In genomic region chr6:168950500-168951223, GRCh38 we compare ENCODE assay signal across 13 cellular contexts.
DNase-seq lines count a peak whose midpoint lies in the region; ATAC-seq and TF ChIP-seq lines count a peak whose summit lies in the region.
"Had no signal": no experiment of that assay in that cellular context is flagged by ENCODE, and none has a peak within 500 bp of the region (broad histone marks: within the 10 kb centered on the region; RNA-seq: fewer than 3 reads in every experiment).

No MANE protein-coding gene starts in this region.

- no peaks in the 10 kb centered on the region for H3K9me3 Mint-ChIP-seq in neural progenitor cell

- peak overlapping the region; percentile 90 for H2AFZ ChIP-seq in neural progenitor cell (replicated peaks)
- H2AFZ ChIP-seq: parathyroid adenoma had no signal

- no peak for TF ChIP-seq EP300 in gastroesophageal sphincter (IDR thresholded peaks at IDR 0.05)
- no peak for TF ChIP-seq EP300 in suprapubic skin (IDR thresholded peaks at IDR 0.05)

- in situ Hi-C loops in Panc1 (cut with HindIII; ENCODE audit: low pct_unique_long_range_greater_than_20kb, low sequenced_read_pairs), result no loop called here

- H3K27me3 ChIP-seq in Panc1 (ENCODE audit: control insufficient read depth, insufficient read depth, low read length) (peaks cover 20% of the 10 kb centered on the region), gastroesophageal sphincter (no peaks in the 10 kb centered on the region), neural progenitor cell (no peaks in the 10 kb centered on the region), suprapubic skin (no peaks in the 10 kb centered on the region)

- TF ChIP-seq CTCF in Panc1 (IDR thresholded peaks at IDR 0.05), result no peak
- no peak for TF ChIP-seq CTCF in gastroesophageal sphincter (IDR thresholded peaks at IDR 0.05)
- no peak for TF ChIP-seq CTCF in neural progenitor cell (IDR thresholded peaks at IDR 0.05)
- TF ChIP-seq CTCF in suprapubic skin (IDR thresholded peaks at IDR 0.05), result no peak

- WGBS in gastroesophageal sphincter (ENCODE audit: low coverage in 1 of 2), 2 donors, result 8 to 40% methylated on average over 1 to 2 of the region's 19 CpGs
- WGBS in suprapubic skin, result 62% methylated on average over 19 of the region's 19 CpGs

- ATAC-seq in Panc1 (peak; percentile 45), gastroesophageal sphincter (peak; percentile 41), HG02973 (IDR thresholded peaks at IDR 0.05; ENCODE audit: unreplicated experiment) (no peak), GM18867 (IDR thresholded peaks at IDR 0.05; ENCODE audit: unreplicated experiment) (no peak), GM18498 (IDR thresholded peaks at IDR 0.05; ENCODE audit: unreplicated experiment) (no peak)

- intact Hi-C loops in Panc1 (cut with micrococcal nuclease; ENCODE audit: unreplicated experiment), result loop anchor here (10.0 kb wide), 1 partner anchor 374 kb away; no protein-coding TSS in a partner anchor

- H3K4me3 Mint-ChIP-seq in neural progenitor cell, result no peak overlapping the region
- H3K4me3 Mint-ChIP-seq: mesothelial cell of epicardium had no signal

- H3K4me1 Mint-ChIP-seq in neural progenitor cell, result no peaks in the 10 kb centered on the region

- H3K4me3 ChIP-seq in Panc1 (ENCODE audit: low read depth in 2 of 2, low read length in 2 of 2) (no peak overlapping the region), gastroesophageal sphincter (no peak overlapping the region), neural progenitor cell (no peak overlapping the region), suprapubic skin (no peak overlapping the region)

- no peak for DNase-seq in Panc1 (ENCODE audit: low read depth, low spot score)
- no peak for DNase-seq in neural progenitor cell (ENCODE audit: low spot score)
- no peak for DNase-seq in suprapubic skin (ENCODE audit: low spot score in 2 of 2)
- no peak for DNase-seq in hepatic stellate cell (ENCODE audit: low spot score)
- DNase-seq: activated effector memory CD4-positive, alpha-beta T cell treated with anti-CD3 and anti-CD28 coated beads, Interleukin-2, amount 50 U/mL, for 16 hours; SHP77 treated with DMSO at 0.1 percent for 48 hours; T-helper 2 cell had no signal

- BruUV-seq in Panc1 (replicated peaks; lab: Mats Ljungman, UMichigan), result no TSS peak

- H3K79me2 ChIP-seq in neural progenitor cell (ENCODE audit: low read depth), result no peaks in the 10 kb centered on the region
- H3K79me2 ChIP-seq: parathyroid adenoma had no signal

- H3K4me1 ChIP-seq in Panc1 (ENCODE audit: control insufficient read depth, insufficient read depth, low read length) (no peaks in the 10 kb centered on the region), gastroesophageal sphincter (peaks cover 5 to 44% (median 7%) of the 10 kb centered on the region in 3 donors), neural progenitor cell (no peaks in the 10 kb centered on the region), suprapubic skin (peaks cover 13% of the 10 kb centered on the region)
- H3K4me1 ChIP-seq: parathyroid adenoma had no signal

- TF ChIP-seq POLR2A in gastroesophageal sphincter (IDR thresholded peaks at IDR 0.05), result no peak
- TF ChIP-seq POLR2A in suprapubic skin (IDR thresholded peaks at IDR 0.05), result no peak

- H3K27me3 Mint-ChIP-seq in neural progenitor cell (ENCODE audit: insufficient read depth, low read depth), result no peaks in the 10 kb centered on the region

- POLR2A ChIA-PET in Panc1 (lab: Charles Lee), result no interaction called here

- no peaks in the 10 kb centered on the region for H4K20me1 ChIP-seq in neural progenitor cell (ENCODE audit: low read depth)

- CTCF ChIA-PET in Panc1 (lab: Charles Lee), result no interaction called here

- H3K27ac ChIP-seq in Panc1 (ENCODE audit: low read length), result no peak overlapping the region
- peak overlapping the region; percentile 46 to 61 (median 54) for H3K27ac ChIP-seq in gastroesophageal sphincter
- H3K27ac ChIP-seq in neural progenitor cell, result no peak overlapping the region
- H3K27ac ChIP-seq in suprapubic skin, result peak overlapping the region; percentile 30
- H3K27ac ChIP-seq: parathyroid adenoma had no signal

- H3K36me3 Mint-ChIP-seq in neural progenitor cell, result no peaks in the 10 kb centered on the region
- H3K36me3 Mint-ChIP-seq: mesothelial cell of epicardium had no signal

- no peak overlapping the region for H3K9ac ChIP-seq in neural progenitor cell
- H3K9ac ChIP-seq: parathyroid adenoma had no signal

- H3K27ac Mint-ChIP-seq in neural progenitor cell, result no peak overlapping the region
- H3K27ac Mint-ChIP-seq: mesothelial cell of epicardium had no signal

- H3K36me3 ChIP-seq in Panc1 (ENCODE audit: control insufficient read depth, insufficient read depth, low read length) (no peaks in the 10 kb centered on the region), gastroesophageal sphincter (no peaks in the 10 kb centered on the region), neural progenitor cell (no peaks in the 10 kb centered on the region), suprapubic skin (no peaks in the 10 kb centered on the region)

- no peaks in the 10 kb centered on the region for H3K9me3 ChIP-seq in Panc1 (ENCODE audit: control insufficient read depth, insufficient read depth, low read depth, low read length)
- no peaks in the 10 kb centered on the region for H3K9me3 ChIP-seq in gastroesophageal sphincter
- no peaks in the 10 kb centered on the region for H3K9me3 ChIP-seq in neural progenitor cell (ENCODE audit: low read depth)
- no peaks in the 10 kb centered on the region for H3K9me3 ChIP-seq in suprapubic skin

- H3K4me2 ChIP-seq in neural progenitor cell, result no peak overlapping the region

- no peaks in the 10 kb centered on the region for H3F3A ChIP-seq in neural progenitor cell (ENCODE audit: low read depth)

Comparison
In these comparisons a context has a peak if more than half of its experiments do, and no peak if none do; other contexts are left out.
1. ATAC-seq: peak in Panc1 (single experiment) and gastroesophageal sphincter (single experiment); none in HG02973 (single experiment), GM18867 (single experiment) and GM18498 (single experiment).
2. H3K27ac ChIP-seq: peak in gastroesophageal sphincter (4 of 4) and suprapubic skin (single experiment); none in Panc1 (single experiment) and neural progenitor cell (single experiment).